1 cellular context compared by ENCODE assay signal in the genomic region with DNA sequence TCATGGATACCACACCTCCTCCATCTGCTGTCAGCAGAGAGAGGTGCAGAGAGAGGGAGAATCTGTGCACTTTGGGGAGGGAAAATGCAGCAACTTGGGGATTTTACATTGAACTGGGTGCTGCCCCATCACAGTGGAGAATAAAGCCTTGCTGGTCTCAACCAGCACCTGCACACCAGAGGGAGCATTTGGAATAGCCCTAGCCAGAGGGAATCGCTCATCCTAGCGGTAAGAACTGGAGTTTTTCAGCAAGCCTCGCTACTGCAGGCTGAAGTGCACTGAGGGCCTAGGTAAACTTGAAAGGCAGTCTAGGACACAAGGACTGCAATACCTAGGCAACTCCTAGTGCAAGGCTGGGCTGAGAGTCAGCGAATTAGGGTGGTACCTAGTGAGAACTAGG.
A peak's percentile ranks its signal among the peaks of the same experiment; 100 is the strongest.
TF ChIP-seq lines count a peak whose summit lies in the region.

No MANE protein-coding gene starts in this region.

TF ChIP-seq in WTC11, 78 proteins besides CTCF, POLR2A, EP300 and RAD21 (continued from another document):
- 0 out of 2 replicates have a peak, but pooled peaks have one; percentile 56 for TF ChIP-seq PRRX2 (CRISPR knock-in tag; IDR thresholded peaks at IDR 0.05)
- TF ChIP-seq, protein P1, sequence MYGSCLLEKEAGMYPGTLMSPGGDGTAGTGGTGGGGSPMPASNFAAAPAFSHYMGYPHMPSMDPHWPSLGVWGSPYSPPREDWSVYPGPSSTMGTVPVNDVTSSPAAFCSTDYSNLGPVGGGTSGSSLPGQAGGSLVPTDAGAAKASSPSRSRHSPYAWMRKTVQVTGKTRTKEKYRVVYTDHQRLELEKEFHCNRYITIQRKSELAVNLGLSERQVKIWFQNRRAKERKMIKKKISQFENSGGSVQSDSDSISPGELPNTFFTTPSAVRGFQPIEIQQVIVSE (CRISPR knock-in tag; IDR thresholded peaks at IDR 0.05; ENCODE audit: borderline replicate concordance), result no peak
- TF ChIP-seq, protein P2, sequence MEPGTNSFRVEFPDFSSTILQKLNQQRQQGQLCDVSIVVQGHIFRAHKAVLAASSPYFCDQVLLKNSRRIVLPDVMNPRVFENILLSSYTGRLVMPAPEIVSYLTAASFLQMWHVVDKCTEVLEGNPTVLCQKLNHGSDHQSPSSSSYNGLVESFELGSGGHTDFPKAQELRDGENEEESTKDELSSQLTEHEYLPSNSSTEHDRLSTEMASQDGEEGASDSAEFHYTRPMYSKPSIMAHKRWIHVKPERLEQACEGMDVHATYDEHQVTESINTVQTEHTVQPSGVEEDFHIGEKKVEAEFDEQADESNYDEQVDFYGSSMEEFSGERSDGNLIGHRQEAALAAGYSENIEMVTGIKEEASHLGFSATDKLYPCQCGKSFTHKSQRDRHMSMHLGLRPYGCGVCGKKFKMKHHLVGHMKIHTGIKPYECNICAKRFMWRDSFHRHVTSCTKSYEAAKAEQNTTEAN (CRISPR knock-in tag; IDR thresholded peaks at IDR 0.05), result no peak
- TF ChIP-seq OVOL2 (CRISPR knock-in tag; IDR thresholded peaks at IDR 0.05; ENCODE audit: borderline replicate concordance), result no peak
- TF ChIP-seq ETV6 (CRISPR knock-in tag; IDR thresholded peaks at IDR 0.05), result peak; percentile 50; the same call in 1 of the 2 replicates
- 0 out of 2 replicates have a peak, but pooled peaks have one; percentile 45 for TF ChIP-seq TP53 (CRISPR knock-in tag; IDR thresholded peaks at IDR 0.05)
- 0 out of 2 replicates have a peak, but pooled peaks have one; percentile 32 for TF ChIP-seq ZNF416 (CRISPR knock-in tag; IDR thresholded peaks at IDR 0.05)
- TF ChIP-seq JAZF1 (CRISPR knock-in tag; IDR thresholded peaks at IDR 0.05), result no peak
- TF ChIP-seq, protein P3, sequence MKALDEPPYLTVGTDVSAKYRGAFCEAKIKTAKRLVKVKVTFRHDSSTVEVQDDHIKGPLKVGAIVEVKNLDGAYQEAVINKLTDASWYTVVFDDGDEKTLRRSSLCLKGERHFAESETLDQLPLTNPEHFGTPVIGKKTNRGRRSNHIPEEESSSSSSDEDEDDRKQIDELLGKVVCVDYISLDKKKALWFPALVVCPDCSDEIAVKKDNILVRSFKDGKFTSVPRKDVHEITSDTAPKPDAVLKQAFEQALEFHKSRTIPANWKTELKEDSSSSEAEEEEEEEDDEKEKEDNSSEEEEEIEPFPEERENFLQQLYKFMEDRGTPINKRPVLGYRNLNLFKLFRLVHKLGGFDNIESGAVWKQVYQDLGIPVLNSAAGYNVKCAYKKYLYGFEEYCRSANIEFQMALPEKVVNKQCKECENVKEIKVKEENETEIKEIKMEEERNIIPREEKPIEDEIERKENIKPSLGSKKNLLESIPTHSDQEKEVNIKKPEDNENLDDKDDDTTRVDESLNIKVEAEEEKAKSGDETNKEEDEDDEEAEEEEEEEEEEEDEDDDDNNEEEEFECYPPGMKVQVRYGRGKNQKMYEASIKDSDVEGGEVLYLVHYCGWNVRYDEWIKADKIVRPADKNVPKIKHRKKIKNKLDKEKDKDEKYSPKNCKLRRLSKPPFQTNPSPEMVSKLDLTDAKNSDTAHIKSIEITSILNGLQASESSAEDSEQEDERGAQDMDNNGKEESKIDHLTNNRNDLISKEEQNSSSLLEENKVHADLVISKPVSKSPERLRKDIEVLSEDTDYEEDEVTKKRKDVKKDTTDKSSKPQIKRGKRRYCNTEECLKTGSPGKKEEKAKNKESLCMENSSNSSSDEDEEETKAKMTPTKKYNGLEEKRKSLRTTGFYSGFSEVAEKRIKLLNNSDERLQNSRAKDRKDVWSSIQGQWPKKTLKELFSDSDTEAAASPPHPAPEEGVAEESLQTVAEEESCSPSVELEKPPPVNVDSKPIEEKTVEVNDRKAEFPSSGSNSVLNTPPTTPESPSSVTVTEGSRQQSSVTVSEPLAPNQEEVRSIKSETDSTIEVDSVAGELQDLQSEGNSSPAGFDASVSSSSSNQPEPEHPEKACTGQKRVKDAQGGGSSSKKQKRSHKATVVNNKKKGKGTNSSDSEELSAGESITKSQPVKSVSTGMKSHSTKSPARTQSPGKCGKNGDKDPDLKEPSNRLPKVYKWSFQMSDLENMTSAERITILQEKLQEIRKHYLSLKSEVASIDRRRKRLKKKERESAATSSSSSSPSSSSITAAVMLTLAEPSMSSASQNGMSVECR (CRISPR knock-in tag; IDR thresholded peaks at IDR 0.05; ENCODE audit: borderline replicate concordance), result no peak
- 0 out of 2 replicates have a peak, but pooled peaks have one; percentile 66 for TF ChIP-seq EMX1 (CRISPR knock-in tag; IDR thresholded peaks at IDR 0.05)
